Comparison of ENCODE assay signal across 1 cellular context in genomic region chr18:24460388-24460787, GRCh38.
TF ChIP-seq lines count a peak whose summit lies in the region.

HRH4 (plus strand) TSS chr18:24460637; CDS start chr18:24460729, 92 bp downstream.

TF ChIP-seq in SK-N-SH treated with all-trans-retinoic acid at 6 μM for 48 hours, 23 proteins besides CTCF, POLR2A, EP300 and RAD21 (continued from another document):
- TF ChIP-seq ZFP30 (CRISPR knock-in tag; IDR thresholded peaks at IDR 0.05): no peak
- TF ChIP-seq OSR1 (CRISPR knock-in tag; IDR thresholded peaks at IDR 0.05): no peak
- TF ChIP-seq ZFP3 (CRISPR knock-in tag; IDR thresholded peaks at IDR 0.05): no peak
- no peak for TF ChIP-seq ESRRG (CRISPR knock-in tag; IDR thresholded peaks at IDR 0.05)
TF ChIP-seq in SK-N-SH treated with all-trans-retinoic acid at 6 μM for 48 hours: peak in this region for 0.
